Comparison of ENCODE assay signal across 27 cellular contexts in genomic region chr13:95243207-95243606, GRCh38. TPM values are rescaled to one million over a fixed set of nuclear protein-coding genes. Genes with fewer than 3 reads are reported as not detected.
DNase-seq lines count a peak whose midpoint lies in the region; FAIRE-seq and TF ChIP-seq lines count a peak whose summit lies in the region.
"Had no signal": no experiment of that assay in that cellular context is flagged by ENCODE, and none has a peak within 500 bp of the region (broad histone marks: within the 10 kb centered on the region; RNA-seq: fewer than 3 reads in every experiment).

No MANE protein-coding gene starts in this region.

- no peak overlapping the region for H3K27ac Mint-ChIP-seq in astrocyte (ENCODE audit: unreplicated experiment)
- H3K27ac Mint-ChIP-seq in neural progenitor cell = peak overlapping the region; percentile 68
- H3K27ac Mint-ChIP-seq: activated CD8-positive, alpha-beta T cell treated with anti-CD3 and anti-CD28 coated beads, Interleukin-2, amount 10 ng/mL, durations not matched to agents 7 days and 5 days; B cell had no signal

- H3K4me3 Mint-ChIP-seq in astrocyte (ENCODE audit: unreplicated experiment) = no peak overlapping the region
- no peak overlapping the region for H3K4me3 Mint-ChIP-seq in neural progenitor cell
- H3K4me3 Mint-ChIP-seq: activated CD8-positive, alpha-beta T cell treated with anti-CD3 and anti-CD28 coated beads, Interleukin-2, amount 10 ng/mL, durations not matched to agents 7 days and 5 days; B cell had no signal

- no peak overlapping the region for H3K4me3 ChIP-seq in astrocyte (ENCODE audit: insufficient read depth, low read depth, low read length)
- H3K4me3 ChIP-seq in neural progenitor cell = no peak overlapping the region
- H3K4me3 ChIP-seq: smooth muscle cell, tibial artery had no signal

- H3K36me3 Mint-ChIP-seq in astrocyte (ENCODE audit: low read depth, unreplicated experiment) (peaks cover 16% of the 10 kb centered on the region), neural progenitor cell (peaks cover 10% of the 10 kb centered on the region)

- FAIRE-seq in astrocyte (lab: Jason Lieb, UNC) (no peak), GM19239 (lab: Jason Lieb, UNC) (no peak)
- FAIRE-seq: A204.1, GM12891 had no signal

- no peaks in the 10 kb centered on the region for H3K4me1 Mint-ChIP-seq in astrocyte (ENCODE audit: low read depth, unreplicated experiment)
- peaks cover 2% of the 10 kb centered on the region for H3K4me1 Mint-ChIP-seq in neural progenitor cell

- no peaks in the 10 kb centered on the region for H3K79me2 ChIP-seq in astrocyte (ENCODE audit: insufficient read depth, low read length)
- H3K79me2 ChIP-seq in neural progenitor cell (ENCODE audit: low read depth) = no peaks in the 10 kb centered on the region

- no peaks in the 10 kb centered on the region for H3K4me1 ChIP-seq in astrocyte (ENCODE audit: insufficient read depth, low read length)
- H3K4me1 ChIP-seq in neural progenitor cell = no peaks in the 10 kb centered on the region
- H3K4me1 ChIP-seq: tibial artery had no signal

- H3K36me3 ChIP-seq in astrocyte (ENCODE audit: insufficient read depth, low read length) = no peaks in the 10 kb centered on the region
- H3K36me3 ChIP-seq in neural progenitor cell = no peaks in the 10 kb centered on the region
- H3K36me3 ChIP-seq: tibial artery had no signal

- no peak overlapping the region for H2AFZ ChIP-seq in astrocyte (ENCODE audit: low read depth, low read length)
- H2AFZ ChIP-seq in neural progenitor cell (replicated peaks) = no peak overlapping the region

- H3K9me3 ChIP-seq in astrocyte (ENCODE audit: insufficient read depth, low read depth, low read length) (no peaks in the 10 kb centered on the region), neural progenitor cell (ENCODE audit: low read depth) (no peaks in the 10 kb centered on the region)
- H3K9me3 ChIP-seq: tibial artery had no signal

- peak; percentile 26 to 55 for DNase-seq in NOMO-1 (lab: John Stamatoyannopoulos, UW; ENCODE audit: unreplicated experiment in 2 of 2)
- DNase-seq in astrocyte (ENCODE audit: low read depth) = peak; percentile 12
- DNase-seq in neural progenitor cell (ENCODE audit: low spot score) = no peak
- no peak for DNase-seq in activated effector memory CD4-positive, alpha-beta T cell treated with Interleukin-2 at 50 U/mL for 16 hours
- DNase-seq in COLO668 (lab: John Stamatoyannopoulos, UW; ENCODE audit: unreplicated experiment) = no peak
- DNase-seq in GM19239 (ENCODE audit: insufficient read length, low spot score) = no peak
- DNase-seq in dedifferentiated amniotic fluid mesenchymal stem cell (ENCODE audit: extremely low spot score) = no peak
- DNase-seq: activated CD4-positive, alpha-beta T cell treated with anti-CD3 and anti-CD28 coated beads for 1 hour; activated CD8-positive, alpha-beta T cell treated with anti-CD3 and anti-CD28 coated beads, Interleukin-2, amount 10 ng/mL, durations not matched to agents 7 days and 5 days; activated naive CD4-positive, alpha-beta T cell treated with Interleukin-2 at 50 U/mL for 16 hours; activated T-cell treated with anti-CD3 and anti-CD28 coated beads, Interleukin-2, amount 50 U/mL, for 1 hour; DND-41; islet precursor cell; NCI-H1417; NCI-H2081 treated with DMSO at 0.1 percent for 48 hours; NCI-H510A treated with DMSO at 0.1 percent for 48 hours; stimulated activated CD4-positive, alpha-beta T cell treated with anti-CD3 and anti-CD28 coated beads, Interleukin-4, amount 100 ng/mL, for 1 hour; stimulated activated naive CD8-positive, alpha-beta T cell treated with anti-CD3 and anti-CD28 coated beads, Interleukin-15, Interleukin-2, amounts not matched to agents 100 U/mL and 50 U/mL, for 24 hours; T-helper 9 cell; tibial artery had no signal

- no peak overlapping the region for H3K4me2 ChIP-seq in astrocyte (ENCODE audit: low read length)
- H3K4me2 ChIP-seq in neural progenitor cell = no peak overlapping the region
- H3K4me2 ChIP-seq: smooth muscle cell had no signal

- peak overlapping the region; percentile 88; the same call in 1 of the 2 replicates for H3K27ac ChIP-seq in C4-2B
- H3K27ac ChIP-seq in astrocyte (ENCODE audit: low read depth, low read length) = no peak overlapping the region
- H3K27ac ChIP-seq in neural progenitor cell = no peak overlapping the region
- H3K27ac ChIP-seq: epithelial cell of prostate, RWPE1, tibial artery had no signal

- H4K20me1 ChIP-seq in astrocyte (ENCODE audit: insufficient read depth, low read length) = no peaks in the 10 kb centered on the region
- H4K20me1 ChIP-seq in neural progenitor cell (ENCODE audit: low read depth) = no peaks in the 10 kb centered on the region

- TF ChIP-seq CTCF in C4-2B (conservative IDR thresholded peaks at IDR 0.05) = no peak
- no peak for TF ChIP-seq CTCF in astrocyte (IDR thresholded peaks at IDR 0.05; ENCODE audit: insufficient read depth, low read depth, low read length)
- TF ChIP-seq CTCF in neural progenitor cell (IDR thresholded peaks at IDR 0.05) = no peak

- H3K9me3 Mint-ChIP-seq in astrocyte (ENCODE audit: unreplicated experiment) (no peaks in the 10 kb centered on the region), neural progenitor cell (no peaks in the 10 kb centered on the region)

- no peaks in the 10 kb centered on the region for H3F3A ChIP-seq in neural progenitor cell (ENCODE audit: low read depth)

- H3K9ac ChIP-seq in astrocyte (ENCODE audit: low read length) (no peak overlapping the region), neural progenitor cell (no peak overlapping the region)

- H3K27me3 ChIP-seq in astrocyte (ENCODE audit: insufficient read depth, low read length) = no peaks in the 10 kb centered on the region
- H3K27me3 ChIP-seq in neural progenitor cell = no peaks in the 10 kb centered on the region
- H3K27me3 ChIP-seq: tibial artery had no signal

- no peaks in the 10 kb centered on the region for H3K27me3 Mint-ChIP-seq in astrocyte (ENCODE audit: low read depth, unreplicated experiment)
- H3K27me3 Mint-ChIP-seq in neural progenitor cell (ENCODE audit: insufficient read depth, low read depth) = peaks cover 6% of the 10 kb centered on the region
- H3K27me3 Mint-ChIP-seq: B cell had no signal

RNA-seq across cellular contexts. Expression of gene ABCC4, which starts 58.0 kb away (rescaled TPM):
- total RNA-seq in astrocyte (14.2 and 15.6 TPM in 2 replicates), neural progenitor cell (ENCODE audit: low replicate concordance) (16.6 and 23.6 TPM in 2 replicates)

Comparison
In these comparisons a context has a peak if more than half of its experiments do, and no peak if none do; other contexts are left out.
1. DNase-seq: peak in NOMO-1 (2 of 2) and astrocyte (single experiment); none in neural progenitor cell (single experiment), activated effector memory CD4-positive, alpha-beta T cell treated with Interleukin-2 at 50 U/mL for 16 hours (single experiment), COLO668 (single experiment), GM19239 (single experiment) and dedifferentiated amniotic fluid mesenchymal stem cell (single experiment).